ENCODE assay signal across 24 cellular contexts in the genomic region with DNA sequence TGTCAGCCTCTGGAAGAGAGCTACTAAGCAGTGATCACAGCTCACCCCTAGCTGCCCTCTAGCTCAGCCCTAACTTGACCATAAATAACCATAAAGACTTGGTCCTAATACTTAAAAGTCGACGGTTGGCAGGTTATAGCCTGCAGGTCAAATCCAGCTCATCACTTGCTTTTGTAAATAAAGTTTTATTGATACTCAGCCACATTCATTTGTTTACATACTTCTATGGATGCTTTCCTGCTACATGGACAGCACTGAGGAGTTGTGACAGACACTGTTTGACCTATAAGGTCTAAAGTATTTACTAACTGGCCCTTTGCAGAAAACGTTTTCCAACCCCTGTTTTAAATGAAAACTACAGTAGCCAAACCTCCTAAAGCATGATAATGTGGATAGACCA.
DNase-seq lines count a peak whose midpoint lies in the region; ATAC-seq, FAIRE-seq and TF ChIP-seq lines count a peak whose summit lies in the region.
"Had no signal": no experiment of that assay in that cellular context is flagged by ENCODE, and none has a peak within 500 bp of the region (broad histone marks: within the 10 kb centered on the region; RNA-seq: fewer than 3 reads in every experiment).

No MANE protein-coding gene starts in this region.

- H3K4me3 ChIP-seq in HepG2 (replicated peaks in 1 of 3; ENCODE audit: insufficient read depth in 1 of 3, low read depth in 2 of 3, low read length in 3 of 3) = no peak overlapping the region
- H3K4me3 ChIP-seq in right lobe of liver = no peak overlapping the region
- H3K4me3 ChIP-seq in fibroblast of villous mesenchyme (ENCODE audit: low read depth, low read length) = no peak overlapping the region
- no peak overlapping the region for H3K4me3 ChIP-seq in right atrium auricular region
- H3K4me3 ChIP-seq: A549; BLaER1 treated with 17β-estradiol and CSF1 and Interleukin-3, amounts not matched to agents 10 nM and 100 nM had no signal

- BruUV-seq in HepG2 (replicated peaks; lab: Mats Ljungman, UMichigan) = no TSS peak

- no peak overlapping the region for H3K9ac ChIP-seq in HepG2 (ENCODE audit: insufficient read depth, low read depth, low read length)
- H3K9ac ChIP-seq: BLaER1 treated with 17β-estradiol and CSF1 and Interleukin-3, amounts not matched to agents 10 nM and 100 nM had no signal

- POLR2A ChIA-PET in HepG2 (lab: Yijun Ruan, JAX) = no interaction called here

- in situ Hi-C loops in HepG2 (cut with HindIII; ENCODE audit: extremely low pct_ligation_motif_present, low pct_unique_long_range_greater_than_20kb) = no loop called here

- CTCF ChIA-PET in HepG2 (lab: Yijun Ruan, JAX; ENCODE audit: low intra/inter-chr PET ratio, low total read pairs) = no interaction called here

- H3K4me1 Mint-ChIP-seq in CD14-positive monocyte = peaks cover under 1% of the 10 kb centered on the region
- H3K4me1 Mint-ChIP-seq: B cell; CD4-positive, alpha-beta memory T cell; CD4-positive, CD25-positive, alpha-beta regulatory T cell; CD8-positive, alpha-beta memory T cell had no signal

- H3K4me1 ChIP-seq in HepG2 (ENCODE audit: insufficient read depth, low read length) = no peaks in the 10 kb centered on the region
- no peaks in the 10 kb centered on the region for H3K4me1 ChIP-seq in right lobe of liver
- H3K4me1 ChIP-seq in right atrium auricular region = no peaks in the 10 kb centered on the region
- H3K4me1 ChIP-seq: A549 had no signal

- H3K9me3 ChIP-seq in HepG2 (ENCODE audit: low read length) (peaks cover 38% of the 10 kb centered on the region), right lobe of liver (no peaks in the 10 kb centered on the region), right atrium auricular region (peaks cover 0 to 12% of the 10 kb centered on the region in 2 donors)

- no peak for TF ChIP-seq CTCF in HepG2 (CRISPR knock-in tag; IDR thresholded peaks at IDR 0.05)
- TF ChIP-seq CTCF in right lobe of liver (IDR thresholded peaks at IDR 0.05) = no peak
- no peak for TF ChIP-seq CTCF in fibroblast of villous mesenchyme (IDR thresholded peaks at IDR 0.05; ENCODE audit: insufficient read depth, low read depth, low read length)
- no peak for TF ChIP-seq CTCF in CD14-positive monocyte (IDR thresholded peaks at IDR 0.05)
- no peak for TF ChIP-seq CTCF in right atrium auricular region (IDR thresholded peaks at IDR 0.05)

- H3K4me3 Mint-ChIP-seq in CD14-positive monocyte = no peak overlapping the region
- H3K4me3 Mint-ChIP-seq: B cell; CD4-positive, alpha-beta memory T cell; CD4-positive, CD25-positive, alpha-beta regulatory T cell; CD8-positive, alpha-beta memory T cell had no signal

- no peak for ATAC-seq in HepG2
- ATAC-seq in right lobe of liver = no peak
- ATAC-seq: A549 had no signal

- H3K27me3 ChIP-seq in HepG2 (ENCODE audit: control insufficient read depth in 1 of 2, insufficient read depth in 2 of 2, low read length in 2 of 2) (no peaks in the 10 kb centered on the region; a peak in 1 of 5 replicates), right lobe of liver (no peaks in the 10 kb centered on the region), right atrium auricular region (no peaks in the 10 kb centered on the region)
- H3K27me3 ChIP-seq: BLaER1 treated with 17β-estradiol and CSF1 and Interleukin-3, amounts not matched to agents 10 nM and 100 nM had no signal

- intact Hi-C loops in HepG2 (cut with micrococcal nuclease; ENCODE audit: unreplicated experiment) (no loop called here), right lobe of liver (cut with DNase I) (no loop called here), CD14-positive monocyte (cut with micrococcal nuclease) (no loop called here)

- no peaks in the 10 kb centered on the region for H4K20me1 ChIP-seq in HepG2 (ENCODE audit: insufficient read depth, low read length)
- H4K20me1 ChIP-seq: BLaER1 treated with 17β-estradiol and CSF1 and Interleukin-3, amounts not matched to agents 10 nM and 100 nM had no signal

- H2AFZ ChIP-seq in HepG2 (ENCODE audit: low read length) = no peak overlapping the region

- WGBS in HepG2 (ENCODE audit: low lambda C conversion rate) = 14% methylated on average over 3 of the region's 3 CpGs
- WGBS in right lobe of liver (ENCODE audit: insufficient coverage, low coverage, low lambda C conversion rate, missing lambda C conversion rate) = 30% methylated on average over 3 of the region's 3 CpGs

- DNase-seq in HepG2 (ENCODE audit: low spot score) (no peak), right lobe of liver (no peak), fibroblast of villous mesenchyme (ENCODE audit: low read depth) (peak; percentile 58), CD14-positive monocyte (ENCODE audit: low spot score) (no peak), right atrium auricular region (ENCODE audit: low spot score) (no peak)
- DNase-seq: AML-193; CD4-positive, alpha-beta memory T cell; CD4-positive, CD25-positive, alpha-beta regulatory T cell; CD8-positive, alpha-beta memory T cell; COR-L47; DMS 273 treated with DMSO at 0.1 percent for 48 hours; DMS153; DMS53; DMS79; DND-41; EL; GDM1 had no signal

- peaks cover 6 to 22% (median 11%) of the 10 kb centered on the region in 7 donors for H3K9me3 Mint-ChIP-seq in CD14-positive monocyte

- no peak for TF ChIP-seq EP300 in HepG2 (IDR thresholded peaks at IDR 0.05; ENCODE audit: low read depth in 2 of 2, low read length in 2 of 2)
- no peak for TF ChIP-seq EP300 in HepG2 (CRISPR knock-in tag; IDR thresholded peaks at IDR 0.05; ENCODE audit: borderline replicate concordance)

- H3K27ac ChIP-seq in HepG2 (ENCODE audit: extremely low read length, insufficient read depth, low read length) (no peak overlapping the region), right lobe of liver (no peak overlapping the region), right atrium auricular region (no peak overlapping the region)
- H3K27ac ChIP-seq: 22Rv1; A549; BLaER1 treated with 17β-estradiol and CSF1 and Interleukin-3, amounts not matched to agents 10 nM and 100 nM; C4-2B had no signal

- no peaks in the 10 kb centered on the region for H3K36me3 Mint-ChIP-seq in CD14-positive monocyte
- H3K36me3 Mint-ChIP-seq: CD4-positive, alpha-beta memory T cell; CD4-positive, CD25-positive, alpha-beta regulatory T cell; CD8-positive, alpha-beta memory T cell had no signal

- TF ChIP-seq POLR2A in HepG2 (IDR thresholded peaks at IDR 0.05; ENCODE audit: insufficient read depth in 1 of 2, low read depth in 2 of 2, low read length in 2 of 2) (no peak), right lobe of liver (IDR thresholded peaks at IDR 0.05) (no peak)

- no peak overlapping the region for H3K27ac Mint-ChIP-seq in CD14-positive monocyte
- H3K27ac Mint-ChIP-seq: B cell; CD4-positive, alpha-beta memory T cell; CD4-positive, CD25-positive, alpha-beta regulatory T cell; CD8-positive, alpha-beta memory T cell had no signal

- no peaks in the 10 kb centered on the region for H3K79me2 ChIP-seq in HepG2 (ENCODE audit: insufficient read depth, low read length)

- no peak for FAIRE-seq in HepG2 (lab: Jason Lieb, UNC)
- FAIRE-seq: A549, GM12891, GM19239 had no signal

- no peak overlapping the region for H3K4me2 ChIP-seq in HepG2 (ENCODE audit: low read depth, low read length)
- H3K4me2 ChIP-seq: A549; BLaER1 treated with 17β-estradiol and CSF1 and Interleukin-3, amounts not matched to agents 10 nM and 100 nM had no signal

- no peaks in the 10 kb centered on the region for H3K36me3 ChIP-seq in HepG2 (replicated peaks in 1 of 2; ENCODE audit: control insufficient read depth in 1 of 2, insufficient read depth in 2 of 2, low read length in 2 of 2)
- H3K36me3 ChIP-seq in right lobe of liver = no peaks in the 10 kb centered on the region
- H3K36me3 ChIP-seq in right atrium auricular region = no peaks in the 10 kb centered on the region
- H3K36me3 ChIP-seq: BLaER1 treated with 17β-estradiol and CSF1 and Interleukin-3, amounts not matched to agents 10 nM and 100 nM had no signal

- H3K27me3 Mint-ChIP-seq in CD14-positive monocyte (ENCODE audit: low read depth in 3 of 3) = peaks cover 0 to 2% (median 0%) of the 10 kb centered on the region in 3 donors
- H3K27me3 Mint-ChIP-seq: B cell; CD4-positive, CD25-positive, alpha-beta regulatory T cell had no signal

- TF ChIP-seq RAD21 in HepG2 (CRISPR knock-in tag; IDR thresholded peaks at IDR 0.05) = no peak
